Comparison of ENCODE assay signal across 1 cellular context in the genomic region with DNA sequence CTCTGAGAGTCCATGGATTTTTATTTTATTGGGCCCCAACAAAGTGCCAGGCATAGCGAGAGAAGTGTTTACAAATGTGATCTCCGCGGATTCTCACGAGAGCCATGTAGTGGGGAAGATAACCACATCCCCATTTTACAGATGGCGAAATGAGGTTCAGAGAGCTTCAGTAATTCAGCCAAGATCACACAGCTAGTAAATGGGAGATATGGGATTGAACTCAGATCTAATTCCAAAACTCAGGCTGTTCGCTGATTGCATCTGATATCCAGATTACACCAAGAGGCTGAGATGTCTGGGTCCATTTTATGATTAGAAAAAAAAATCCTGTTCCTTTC.
TF ChIP-seq lines count a peak whose summit lies in the region.

No MANE protein-coding gene starts in this region.

TF ChIP-seq in A549, 52 proteins besides CTCF, POLR2A, EP300 and RAD21 (continued from another document):
- TF ChIP-seq ZNF302 (CRISPR knock-in tag; IDR thresholded peaks at IDR 0.05) (no peak), HEYL (CRISPR knock-in tag; IDR thresholded peaks at IDR 0.05) (no peak), FOXS1 (CRISPR knock-in tag; IDR thresholded peaks at IDR 0.05) (no peak), RCOR1 (IDR thresholded peaks at IDR 0.05; ENCODE audit: low read depth, low read length) (0 out of 2 replicates have a peak, but pooled peaks have one; percentile 60), MAZ (IDR thresholded peaks at IDR 0.05; ENCODE audit: borderline replicate concordance, low read depth, low read length) (no peak), HES2 (IDR thresholded peaks at IDR 0.05) (no peak), ZSCAN20 (CRISPR knock-in tag; IDR thresholded peaks at IDR 0.05) (no peak), HOXB5 (CRISPR knock-in tag; IDR thresholded peaks at IDR 0.05) (no peak), RNF2 (IDR thresholded peaks at IDR 0.05; ENCODE audit: borderline replicate concordance, low read depth) (no peak), CBX8 (IDR thresholded peaks at IDR 0.05) (no peak), HDAC2 (IDR thresholded peaks at IDR 0.05) (peak; percentile 82; the same call in 1 of the 2 replicates), MYC (IDR thresholded peaks at IDR 0.05; ENCODE audit: borderline replicate concordance, low read length) (no peak), EHMT2 (IDR thresholded peaks at IDR 0.05; ENCODE audit: low read depth) (no peak), ZFP36 (IDR thresholded peaks at IDR 0.05; ENCODE audit: borderline replicate concordance, partially characterized antibody) (peak; percentile 72), PHF8 (IDR thresholded peaks at IDR 0.05; ENCODE audit: borderline replicate concordance, low read depth) (no peak), KDM5A (IDR thresholded peaks at IDR 0.05) (no peak), RFX5 (IDR thresholded peaks at IDR 0.05) (no peak), CBX2 (IDR thresholded peaks at IDR 0.05; ENCODE audit: borderline replicate concordance, low read depth) (no peak), CEBPB (IDR thresholded peaks at IDR 0.05) (no peak), NR3C1 (IDR thresholded peaks at IDR 0.05) (no peak), GATA3 (IDR thresholded peaks at IDR 0.05; ENCODE audit: borderline replicate concordance) (no peak), EHF (CRISPR knock-in tag; IDR thresholded peaks at IDR 0.05) (no peak), KDM1A (IDR thresholded peaks at IDR 0.05; ENCODE audit: low read depth) (peak; percentile 93), MAFK (IDR thresholded peaks at IDR 0.05; ENCODE audit: partially characterized antibody) (no peak), JUN (IDR thresholded peaks at IDR 0.05) (no peak), BHLHE40 (IDR thresholded peaks at IDR 0.05; ENCODE audit: low read depth, low read length) (no peak), CHD4 (IDR thresholded peaks at IDR 0.05; ENCODE audit: borderline replicate concordance) (no peak), RARB (CRISPR knock-in tag; IDR thresholded peaks at IDR 0.05) (no peak), REST (IDR thresholded peaks at IDR 0.05) (peak; percentile 80), MAX (IDR thresholded peaks at IDR 0.05) (no peak), CHD2 (IDR thresholded peaks at IDR 0.05; ENCODE audit: low read length, partially characterized antibody) (peak; percentile 83), FOSB (CRISPR knock-in tag; IDR thresholded peaks at IDR 0.05) (no peak), TP53 (CRISPR knock-in tag; IDR thresholded peaks at IDR 0.05) (no peak), JUNB (IDR thresholded peaks at IDR 0.05) (no peak), NPAS2 (CRISPR knock-in tag; IDR thresholded peaks at IDR 0.05; ENCODE audit: borderline replicate concordance) (no peak), TFCP2L1 (CRISPR knock-in tag; IDR thresholded peaks at IDR 0.05) (no peak), E2F6 (IDR thresholded peaks at IDR 0.05; ENCODE audit: borderline replicate concordance, low read depth) (no peak), NFE2L2 (conservative IDR thresholded peaks at IDR 0.05; ENCODE audit: low read length) (no peak), SMC3 (IDR thresholded peaks at IDR 0.05) (no peak), SREBF2 (IDR thresholded peaks at IDR 0.05) (no peak)
- TF ChIP-seq, protein P1, sequence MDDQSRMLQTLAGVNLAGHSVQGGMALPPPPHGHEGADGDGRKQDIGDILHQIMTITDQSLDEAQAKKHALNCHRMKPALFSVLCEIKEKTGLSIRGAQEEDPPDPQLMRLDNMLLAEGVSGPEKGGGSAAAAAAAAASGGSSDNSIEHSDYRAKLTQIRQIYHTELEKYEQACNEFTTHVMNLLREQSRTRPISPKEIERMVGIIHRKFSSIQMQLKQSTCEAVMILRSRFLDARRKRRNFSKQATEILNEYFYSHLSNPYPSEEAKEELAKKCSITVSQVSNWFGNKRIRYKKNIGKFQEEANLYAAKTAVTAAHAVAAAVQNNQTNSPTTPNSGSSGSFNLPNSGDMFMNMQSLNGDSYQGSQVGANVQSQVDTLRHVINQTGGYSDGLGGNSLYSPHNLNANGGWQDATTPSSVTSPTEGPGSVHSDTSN (IDR thresholded peaks at IDR 0.05), result no peak
- TF ChIP-seq, protein P2, sequence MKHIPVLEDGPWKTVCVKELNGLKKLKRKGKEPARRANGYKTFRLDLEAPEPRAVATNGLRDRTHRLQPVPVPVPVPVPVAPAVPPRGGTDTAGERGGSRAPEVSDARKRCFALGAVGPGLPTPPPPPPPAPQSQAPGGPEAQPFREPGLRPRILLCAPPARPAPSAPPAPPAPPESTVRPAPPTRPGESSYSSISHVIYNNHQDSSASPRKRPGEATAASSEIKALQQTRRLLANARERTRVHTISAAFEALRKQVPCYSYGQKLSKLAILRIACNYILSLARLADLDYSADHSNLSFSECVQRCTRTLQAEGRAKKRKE (CRISPR knock-in tag; IDR thresholded peaks at IDR 0.05; ENCODE audit: low read depth), result no peak
- TF ChIP-seq, protein P3, sequence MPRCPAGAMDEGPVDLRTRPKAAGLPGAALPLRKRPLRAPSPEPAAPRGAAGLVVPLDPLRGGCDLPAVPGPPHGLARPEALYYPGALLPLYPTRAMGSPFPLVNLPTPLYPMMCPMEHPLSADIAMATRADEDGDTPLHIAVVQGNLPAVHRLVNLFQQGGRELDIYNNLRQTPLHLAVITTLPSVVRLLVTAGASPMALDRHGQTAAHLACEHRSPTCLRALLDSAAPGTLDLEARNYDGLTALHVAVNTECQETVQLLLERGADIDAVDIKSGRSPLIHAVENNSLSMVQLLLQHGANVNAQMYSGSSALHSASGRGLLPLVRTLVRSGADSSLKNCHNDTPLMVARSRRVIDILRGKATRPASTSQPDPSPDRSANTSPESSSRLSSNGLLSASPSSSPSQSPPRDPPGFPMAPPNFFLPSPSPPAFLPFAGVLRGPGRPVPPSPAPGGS (IDR thresholded peaks at IDR 0.05), result no peak
- TF ChIP-seq, protein P4, sequence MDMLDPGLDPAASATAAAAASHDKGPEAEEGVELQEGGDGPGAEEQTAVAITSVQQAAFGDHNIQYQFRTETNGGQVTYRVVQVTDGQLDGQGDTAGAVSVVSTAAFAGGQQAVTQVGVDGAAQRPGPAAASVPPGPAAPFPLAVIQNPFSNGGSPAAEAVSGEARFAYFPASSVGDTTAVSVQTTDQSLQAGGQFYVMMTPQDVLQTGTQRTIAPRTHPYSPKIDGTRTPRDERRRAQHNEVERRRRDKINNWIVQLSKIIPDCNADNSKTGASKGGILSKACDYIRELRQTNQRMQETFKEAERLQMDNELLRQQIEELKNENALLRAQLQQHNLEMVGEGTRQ (IDR thresholded peaks at IDR 0.05), result no peak
TF ChIP-seq in A549: peak in this region for 6.
